In genomic region chr7:116317907-116318306, GRCh38 we compare ENCODE assay signal across 12 cellular contexts.
A peak's percentile ranks its signal among the peaks of the same experiment; 100 is the strongest.
DNase-seq lines count a peak whose midpoint lies in the region; ATAC-seq and TF ChIP-seq lines count a peak whose summit lies in the region.
"Had no signal": no experiment of that assay in that cellular context is flagged by ENCODE, and none has a peak within 500 bp of the region (broad histone marks: within the 10 kb centered on the region; RNA-seq: fewer than 3 reads in every experiment).

No MANE protein-coding gene starts in this region.

- no peaks in the 10 kb centered on the region for H4K20me1 ChIP-seq in fibroblast of lung (ENCODE audit: control insufficient read depth, extremely low read depth, insufficient read depth, low read length)

- H3K79me2 ChIP-seq in fibroblast of lung (ENCODE audit: control insufficient read depth, insufficient read depth, low read length) = peaks cover 2% of the 10 kb centered on the region

- DNase-seq in EL = peak; percentile 71
- no peak for DNase-seq in RWPE1 (ENCODE audit: low spot score)
- peak in 1 of 2 donors; percentile 51 for DNase-seq in fibroblast of lung (ENCODE audit: low read depth in 2 of 2)
- no peak for DNase-seq in ureter (ENCODE audit: low spot score)
- DNase-seq in glomerular visceral epithelial cell (ENCODE audit: extremely low spot score) = no peak
- DNase-seq: activated naive CD4-positive, alpha-beta T cell treated with anti-CD3 and anti-CD28 coated beads, Interleukin-2, amount 10 ng/mL, durations not matched to agents 7 days and 5 days; NCI-H2081 had no signal

- H3K9ac ChIP-seq in fibroblast of lung (ENCODE audit: insufficient read depth, low read length) = no peak overlapping the region

- H3K4me3 ChIP-seq in fibroblast of lung (replicated peaks in 1 of 4; ENCODE audit: control extremely low read depth in 1 of 4, insufficient read depth in 1 of 4, low read depth in 3 of 4, low read length in 4 of 4) (no peak overlapping the region), skin epidermis (no peak overlapping the region)
- H3K4me3 ChIP-seq: lung had no signal

- H3K4me1 ChIP-seq in fibroblast of lung (ENCODE audit: control insufficient read depth, extremely low read depth, insufficient read depth, low read length) = peaks cover 9% of the 10 kb centered on the region

- H3K27ac ChIP-seq in RWPE1 = peak overlapping the region; percentile 95
- H3K27ac ChIP-seq in fibroblast of lung (ENCODE audit: insufficient read depth, low read length) = peak overlapping the region; percentile 22
- H3K27ac ChIP-seq in skin epidermis = peak overlapping the region in 15 of 21 experiments; percentile 7 to 81 (median 53)

- TF ChIP-seq CTCF in RWPE1 (conservative IDR thresholded peaks at IDR 0.05; ENCODE audit: low read depth) = no peak
- TF ChIP-seq CTCF in fibroblast of lung (conservative IDR thresholded peaks at IDR 0.05 in 1 of 2, IDR thresholded peaks at IDR 0.05 in 1 of 2; ENCODE audit: low read depth in 1 of 2, low read length in 2 of 2) = no peak

- CTCF ChIA-PET in RWPE1 (lab: Yijun Ruan, JAX) = no interaction called here

- H3K27me3 ChIP-seq in fibroblast of lung (ENCODE audit: control insufficient read depth, insufficient read depth, low read length) = no peaks in the 10 kb centered on the region

- H3K36me3 ChIP-seq in fibroblast of lung (ENCODE audit: control insufficient read depth, insufficient read depth, low read length) = no peaks in the 10 kb centered on the region

- H3K4me2 ChIP-seq in fibroblast of lung (ENCODE audit: extremely low read depth, insufficient read depth, low read length) = no peak overlapping the region

- no peak for ATAC-seq in HG02623 (IDR thresholded peaks at IDR 0.05; ENCODE audit: unreplicated experiment)
- ATAC-seq in HG02610 (IDR thresholded peaks at IDR 0.05; ENCODE audit: unreplicated experiment) = no peak
- ATAC-seq: WTC11 had no signal

- no peak overlapping the region for H2AFZ ChIP-seq in fibroblast of lung (ENCODE audit: low read length)

- H3K9me3 ChIP-seq in fibroblast of lung (ENCODE audit: control insufficient read depth, insufficient read depth, low read depth, low read length) = no peaks in the 10 kb centered on the region

- POLR2A ChIA-PET in RWPE1 (lab: Yijun Ruan, JAX; ENCODE audit: low non-redundant PET) = no interaction called here

Comparison
In these comparisons a context has a peak if more than half of its experiments do, and no peak if none do; other contexts are left out.
1. H3K27ac ChIP-seq: peak in every context shown above with its lines; median percentile 95 in RWPE1; 53 in skin epidermis; 22 in fibroblast of lung.